8 cellular contexts compared by ENCODE assay signal in genomic region chr2:10122500-10123280, GRCh38. TPM values are rescaled to one million over a fixed set of nuclear protein-coding genes. Genes with fewer than 3 reads are reported as not detected.
DNase-seq lines count a peak whose midpoint lies in the region; ATAC-seq and TF ChIP-seq lines count a peak whose summit lies in the region.

TSS of gene RRM2 (plus strand) at chr2:10122739. CDS start at chr2:10122799, 60 bp downstream.

- no peak for TF ChIP-seq CTCF in brain microvascular endothelial cell (IDR thresholded peaks at IDR 0.05; ENCODE audit: low read depth, low read length, missing control alignments)

- H3K4me3 ChIP-seq in brain microvascular endothelial cell (ENCODE audit: low read depth, low read length): peak within 1 kb of the TSS; percentile 77
- H3K4me3 ChIP-seq in iPS-18a (ENCODE audit: low read length): peak within 1 kb of the TSS; percentile 88
- peak within 1 kb of the TSS; percentile 94 for H3K4me3 ChIP-seq in skeletal muscle satellite cell (ENCODE audit: low read length)

- in situ Hi-C loops in ACHN (cut with HindIII; ENCODE audit: low pct_ligation_motif_present, low pct_unique_long_range_greater_than_20kb, low sequenced_read_pairs): loop anchor here (25.0 kb wide), 1 partner anchor 315 kb away; the partner anchor contains the start of gene ODC1
- in situ Hi-C loops in brain microvascular endothelial cell (cut with HindIII; ENCODE audit: low pct_ligation_motif_present, low sequenced_read_pairs): loop anchor here (25.0 kb wide), 1 partner anchor 315 kb away; the partner anchor contains the start of gene ODC1

- H3K4me1 ChIP-seq in iPS-18a (ENCODE audit: control insufficient read depth, low read depth, low read length) (peaks cover 4% of the 10 kb centered on the region), skeletal muscle satellite cell (ENCODE audit: control insufficient read depth, insufficient read depth, low read length) (peaks cover 40% of the 10 kb centered on the region)

- ATAC-seq in GM18868 (IDR thresholded peaks at IDR 0.05; ENCODE audit: unreplicated experiment) (peak; percentile 75), HG03103 (IDR thresholded peaks at IDR 0.05; ENCODE audit: low read depth, unreplicated experiment) (peak; percentile 67)

- H3K9me3 ChIP-seq in iPS-18a (ENCODE audit: control insufficient read depth, low read depth, low read length): no peaks in the 10 kb centered on the region
- no peaks in the 10 kb centered on the region for H3K9me3 ChIP-seq in skeletal muscle satellite cell (replicated peaks; ENCODE audit: low read length)

- DNase-seq in ACHN (peak; percentile 95), NCI-H2171 (lab: John Stamatoyannopoulos, UW) (peak; percentile 98), UCSD-AML1 (lab: John Stamatoyannopoulos, UW; ENCODE audit: unreplicated experiment) (peak; percentile 88), brain microvascular endothelial cell (peak; percentile 93)

- H3K27ac ChIP-seq in brain microvascular endothelial cell: peak within 1 kb of the TSS; percentile 81
- H3K27ac ChIP-seq in iPS-18a (ENCODE audit: low read length): peak within 1 kb of the TSS; percentile 62

- H3K27me3 ChIP-seq in brain microvascular endothelial cell (replicated peaks) (no peaks in the 10 kb centered on the region), iPS-18a (ENCODE audit: control insufficient read depth, insufficient read depth, low read length) (no peaks in the 10 kb centered on the region), skeletal muscle satellite cell (ENCODE audit: control insufficient read depth, insufficient read depth, low read length) (no peaks in the 10 kb centered on the region)

- H3K4me2 ChIP-seq in skeletal muscle satellite cell (ENCODE audit: low read length): peak within 1 kb of the TSS; percentile 99

- H3K9ac ChIP-seq in iPS-18a (ENCODE audit: low read length) (peak within 1 kb of the TSS; percentile 92), skeletal muscle satellite cell (ENCODE audit: low read depth, low read length) (peak within 1 kb of the TSS; percentile 86)

- no peaks in the 10 kb centered on the region for H3K36me3 ChIP-seq in brain microvascular endothelial cell (replicated peaks)
- H3K36me3 ChIP-seq in iPS-18a (ENCODE audit: control insufficient read depth, low read depth, low read length): peaks cover 35% of the 10 kb centered on the region
- H3K36me3 ChIP-seq in skeletal muscle satellite cell (ENCODE audit: insufficient read depth, low read length): peaks cover 11% of the 10 kb centered on the region

RNA-seq across cellular contexts. Expression of gene RRM2, which starts in this region (rescaled TPM):
- total RNA-seq in skeletal muscle satellite cell (2012; rRNA removed): 29.2 and 41.5 TPM in 2 replicates

Comparison
In these comparisons a context has a peak if more than half of its experiments do, and no peak if none do; other contexts are left out.
1. Peak in every context shown above with its lines: DNase-seq, ATAC-seq, H3K4me3 ChIP-seq and H3K27ac ChIP-seq.